In genomic region chr1:9774744-9775679, GRCh38 we compare ENCODE assay signal across 1 cellular context.
TF ChIP-seq lines count a peak whose summit lies in the region.

No MANE protein-coding gene starts in this region.

TF ChIP-seq in GM23338, 12 proteins besides CTCF, POLR2A, EP300 and RAD21 (continued from another document):
- TF ChIP-seq, protein P1, sequence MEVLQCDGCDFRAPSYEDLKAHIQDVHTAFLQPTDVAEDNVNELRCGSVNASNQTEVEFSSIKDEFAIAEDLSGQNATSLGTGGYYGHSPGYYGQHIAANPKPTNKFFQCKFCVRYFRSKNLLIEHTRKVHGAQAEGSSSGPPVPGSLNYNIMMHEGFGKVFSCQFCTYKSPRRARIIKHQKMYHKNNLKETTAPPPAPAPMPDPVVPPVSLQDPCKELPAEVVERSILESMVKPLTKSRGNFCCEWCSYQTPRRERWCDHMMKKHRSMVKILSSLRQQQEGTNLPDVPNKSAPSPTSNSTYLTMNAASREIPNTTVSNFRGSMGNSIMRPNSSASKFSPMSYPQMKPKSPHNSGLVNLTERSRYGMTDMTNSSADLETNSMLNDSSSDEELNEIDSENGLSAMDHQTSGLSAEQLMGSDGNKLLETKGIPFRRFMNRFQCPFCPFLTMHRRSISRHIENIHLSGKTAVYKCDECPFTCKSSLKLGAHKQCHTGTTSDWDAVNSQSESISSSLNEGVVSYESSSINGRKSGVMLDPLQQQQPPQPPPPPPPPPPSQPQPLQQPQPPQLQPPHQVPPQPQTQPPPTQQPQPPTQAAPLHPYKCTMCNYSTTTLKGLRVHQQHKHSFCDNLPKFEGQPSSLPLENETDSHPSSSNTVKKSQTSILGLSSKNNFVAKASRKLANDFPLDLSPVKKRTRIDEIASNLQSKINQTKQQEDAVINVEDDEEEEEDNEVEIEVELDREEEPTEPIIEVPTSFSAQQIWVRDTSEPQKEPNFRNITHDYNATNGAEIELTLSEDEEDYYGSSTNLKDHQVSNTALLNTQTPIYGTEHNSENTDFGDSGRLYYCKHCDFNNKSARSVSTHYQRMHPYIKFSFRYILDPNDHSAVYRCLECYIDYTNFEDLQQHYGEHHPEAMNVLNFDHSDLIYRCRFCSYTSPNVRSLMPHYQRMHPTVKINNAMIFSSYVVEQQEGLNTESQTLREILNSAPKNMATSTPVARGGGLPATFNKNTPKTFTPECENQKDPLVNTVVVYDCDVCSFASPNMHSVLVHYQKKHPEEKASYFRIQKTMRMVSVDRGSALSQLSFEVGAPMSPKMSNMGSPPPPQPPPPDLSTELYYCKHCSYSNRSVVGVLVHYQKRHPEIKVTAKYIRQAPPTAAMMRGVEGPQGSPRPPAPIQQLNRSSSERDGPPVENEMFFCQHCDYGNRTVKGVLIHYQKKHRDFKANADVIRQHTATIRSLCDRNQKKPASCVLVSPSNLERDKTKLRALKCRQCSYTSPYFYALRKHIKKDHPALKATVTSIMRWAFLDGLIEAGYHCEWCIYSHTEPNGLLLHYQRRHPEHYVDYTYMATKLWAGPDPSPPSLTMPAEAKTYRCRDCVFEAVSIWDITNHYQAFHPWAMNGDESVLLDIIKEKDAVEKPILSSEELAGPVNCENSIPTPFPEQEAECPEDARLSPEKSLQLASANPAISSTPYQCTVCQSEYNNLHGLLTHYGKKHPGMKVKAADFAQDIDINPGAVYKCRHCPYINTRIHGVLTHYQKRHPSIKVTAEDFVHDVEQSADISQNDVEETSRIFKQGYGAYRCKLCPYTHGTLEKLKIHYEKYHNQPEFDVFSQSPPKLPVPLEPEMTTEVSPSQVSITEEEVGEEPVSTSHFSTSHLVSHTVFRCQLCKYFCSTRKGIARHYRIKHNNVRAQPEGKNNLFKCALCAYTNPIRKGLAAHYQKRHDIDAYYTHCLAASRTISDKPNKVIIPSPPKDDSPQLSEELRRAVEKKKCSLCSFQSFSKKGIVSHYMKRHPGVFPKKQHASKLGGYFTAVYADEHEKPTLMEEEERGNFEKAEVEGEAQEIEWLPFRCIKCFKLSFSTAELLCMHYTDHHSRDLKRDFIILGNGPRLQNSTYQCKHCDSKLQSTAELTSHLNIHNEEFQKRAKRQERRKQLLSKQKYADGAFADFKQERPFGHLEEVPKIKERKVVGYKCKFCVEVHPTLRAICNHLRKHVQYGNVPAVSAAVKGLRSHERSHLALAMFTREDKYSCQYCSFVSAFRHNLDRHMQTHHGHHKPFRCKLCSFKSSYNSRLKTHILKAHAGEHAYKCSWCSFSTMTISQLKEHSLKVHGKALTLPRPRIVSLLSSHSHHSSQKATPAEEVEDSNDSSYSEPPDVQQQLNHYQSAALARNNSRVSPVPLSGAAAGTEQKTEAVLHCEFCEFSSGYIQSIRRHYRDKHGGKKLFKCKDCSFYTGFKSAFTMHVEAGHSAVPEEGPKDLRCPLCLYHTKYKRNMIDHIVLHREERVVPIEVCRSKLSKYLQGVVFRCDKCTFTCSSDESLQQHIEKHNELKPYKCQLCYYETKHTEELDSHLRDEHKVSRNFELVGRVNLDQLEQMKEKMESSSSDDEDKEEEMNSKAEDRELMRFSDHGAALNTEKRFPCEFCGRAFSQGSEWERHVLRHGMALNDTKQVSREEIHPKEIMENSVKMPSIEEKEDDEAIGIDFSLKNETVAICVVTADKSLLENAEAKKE (CRISPR knock-in tag; IDR thresholded peaks at IDR 0.05), result no peak
- TF ChIP-seq EZH2phosphoT487 (IDR thresholded peaks at IDR 0.05; ENCODE audit: unreplicated experiment), result no peak
- TF ChIP-seq, protein P2, sequence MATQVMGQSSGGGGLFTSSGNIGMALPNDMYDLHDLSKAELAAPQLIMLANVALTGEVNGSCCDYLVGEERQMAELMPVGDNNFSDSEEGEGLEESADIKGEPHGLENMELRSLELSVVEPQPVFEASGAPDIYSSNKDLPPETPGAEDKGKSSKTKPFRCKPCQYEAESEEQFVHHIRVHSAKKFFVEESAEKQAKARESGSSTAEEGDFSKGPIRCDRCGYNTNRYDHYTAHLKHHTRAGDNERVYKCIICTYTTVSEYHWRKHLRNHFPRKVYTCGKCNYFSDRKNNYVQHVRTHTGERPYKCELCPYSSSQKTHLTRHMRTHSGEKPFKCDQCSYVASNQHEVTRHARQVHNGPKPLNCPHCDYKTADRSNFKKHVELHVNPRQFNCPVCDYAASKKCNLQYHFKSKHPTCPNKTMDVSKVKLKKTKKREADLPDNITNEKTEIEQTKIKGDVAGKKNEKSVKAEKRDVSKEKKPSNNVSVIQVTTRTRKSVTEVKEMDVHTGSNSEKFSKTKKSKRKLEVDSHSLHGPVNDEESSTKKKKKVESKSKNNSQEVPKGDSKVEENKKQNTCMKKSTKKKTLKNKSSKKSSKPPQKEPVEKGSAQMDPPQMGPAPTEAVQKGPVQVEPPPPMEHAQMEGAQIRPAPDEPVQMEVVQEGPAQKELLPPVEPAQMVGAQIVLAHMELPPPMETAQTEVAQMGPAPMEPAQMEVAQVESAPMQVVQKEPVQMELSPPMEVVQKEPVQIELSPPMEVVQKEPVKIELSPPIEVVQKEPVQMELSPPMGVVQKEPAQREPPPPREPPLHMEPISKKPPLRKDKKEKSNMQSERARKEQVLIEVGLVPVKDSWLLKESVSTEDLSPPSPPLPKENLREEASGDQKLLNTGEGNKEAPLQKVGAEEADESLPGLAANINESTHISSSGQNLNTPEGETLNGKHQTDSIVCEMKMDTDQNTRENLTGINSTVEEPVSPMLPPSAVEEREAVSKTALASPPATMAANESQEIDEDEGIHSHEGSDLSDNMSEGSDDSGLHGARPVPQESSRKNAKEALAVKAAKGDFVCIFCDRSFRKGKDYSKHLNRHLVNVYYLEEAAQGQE (IDR thresholded peaks at IDR 0.05; ENCODE audit: unreplicated experiment), result no peak
- no peak for TF ChIP-seq ZNF114 (CRISPR knock-in tag; IDR thresholded peaks at IDR 0.05)
- TF ChIP-seq EZH2 (IDR thresholded peaks at IDR 0.05; ENCODE audit: low read depth, unreplicated experiment), result no peak
- TF ChIP-seq NANOG (IDR thresholded peaks at IDR 0.05; ENCODE audit: borderline replicate concordance), result no peak
- no peak for TF ChIP-seq ETS1 (IDR thresholded peaks at IDR 0.05)
- TF ChIP-seq JUNB (IDR thresholded peaks at IDR 0.05; ENCODE audit: unreplicated experiment), result no peak
- no peak for TF ChIP-seq CREB1 (CRISPR knock-in tag; IDR thresholded peaks at IDR 0.05; ENCODE audit: low read depth)
- no peak for TF ChIP-seq STAT1 (IDR thresholded peaks at IDR 0.05; ENCODE audit: unreplicated experiment)
- TF ChIP-seq ZNF331 (CRISPR knock-in tag; IDR thresholded peaks at IDR 0.05; ENCODE audit: low read depth), result no peak
